26 cellular contexts compared by ENCODE assay signal in the genomic region with DNA sequence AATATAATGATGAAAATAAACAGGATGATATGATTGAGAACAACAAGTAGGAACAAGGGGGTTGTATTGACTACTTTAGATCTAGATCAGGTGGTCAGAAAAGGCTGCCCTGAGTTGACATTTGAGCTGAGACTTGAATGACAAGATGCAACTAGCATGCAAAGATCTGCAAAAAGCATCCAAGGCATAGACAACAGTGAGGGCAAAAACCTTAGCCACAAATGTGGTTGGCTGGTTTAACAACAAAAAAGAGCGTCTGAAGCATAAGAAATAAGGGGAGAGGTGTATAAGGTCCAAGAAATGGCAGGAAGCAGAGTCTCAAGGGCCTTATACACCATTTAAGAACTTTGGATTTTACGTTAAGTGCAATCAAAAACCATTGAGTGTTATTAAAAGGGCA. TPM values are rescaled to one million over a fixed set of nuclear protein-coding genes. Genes with fewer than 3 reads are reported as not detected.
DNase-seq lines count a peak whose midpoint lies in the region; ATAC-seq and TF ChIP-seq lines count a peak whose summit lies in the region.
"Had no signal": no experiment of that assay in that cellular context is flagged by ENCODE, and none has a peak within 500 bp of the region (broad histone marks: within the 10 kb centered on the region; RNA-seq: fewer than 3 reads in every experiment).

No MANE protein-coding gene starts in this region.

- H3K9me3 ChIP-seq in aorta (ENCODE audit: control insufficient read depth, low read length) = no peaks in the 10 kb centered on the region
- H3K9me3 ChIP-seq: BE2C, breast epithelium, left ventricle myocardium inferior, neutrophil, psoas muscle, upper lobe of left lung had no signal

- DNase-seq in T-helper 1 cell (no peak), HFFc6 (no peak), nephron progenitor cell (no peak), aorta (no peak), putamen (ENCODE audit: low spot score) (no peak)
- no peak for DNase-seq in activated naive CD8-positive, alpha-beta T cell treated with anti-CD3 and anti-CD28 coated beads for 36 hours
- DNase-seq: 8988T; activated CD4-positive, alpha-beta T cell treated with anti-CD3 and anti-CD28 coated beads, Interleukin-2, amount 50 U/mL, for 48 hours; activated T-cell treated with anti-CD3 and anti-CD28 coated beads, Interleukin-2, amount 50 U/mL, for 72 hours; BE2C; cortex of kidney; GF-D8; left ventricle myocardium inferior; NCI-H1048; NCI-H187 treated with DMSO at 0.1 percent for 48 hours; NCI-H748 treated with DMSO at 0.1 percent for 48 hours; OCI-M1; psoas muscle; Right ventricle myocardium superior; stimulated activated CD4-positive, alpha-beta T cell treated with anti-CD3 and anti-CD28 coated beads, Interleukin-4, amount 100 ng/mL, for 1 hour; upper lobe of left lung had no signal

- peaks cover 20% of the 10 kb centered on the region for H3K4me1 Mint-ChIP-seq in T-helper 1 cell treated with Interleukin-12 subunit alpha and Interleukin-12 subunit beta and Interleukin-4 antibody, amounts not matched to agents 30 μg/mL and 1 μg/mL, for 36 hours (ENCODE audit: low read depth)
- H3K4me1 Mint-ChIP-seq in HFFc6 (ENCODE audit: low read depth) = peaks cover 6% of the 10 kb centered on the region
- peaks cover 19% of the 10 kb centered on the region for H3K4me1 Mint-ChIP-seq in activated naive CD8-positive, alpha-beta T cell treated with anti-CD3 and anti-CD28 coated beads for 36 hours
- peaks cover 10% of the 10 kb centered on the region for H3K4me1 Mint-ChIP-seq in nephron progenitor cell

- TF ChIP-seq CTCF in HFFc6 (IDR thresholded peaks at IDR 0.05) (no peak), nephron progenitor cell (IDR thresholded peaks at IDR 0.05) (no peak)

- no peak overlapping the region for H3K27ac ChIP-seq in aorta (ENCODE audit: low read depth in 1 of 2, low read length in 2 of 2)
- H3K27ac ChIP-seq: breast epithelium, left ventricle myocardium inferior, neutrophil, psoas muscle, upper lobe of left lung, VCaP had no signal

- no peak overlapping the region for H3K4me3 ChIP-seq in aorta (ENCODE audit: low read length in 2 of 2)
- H3K4me3 ChIP-seq: breast epithelium, left ventricle myocardium inferior, psoas muscle, upper lobe of left lung had no signal

- H3K9me3 Mint-ChIP-seq in T-helper 1 cell treated with Interleukin-12 subunit alpha and Interleukin-12 subunit beta and Interleukin-4 antibody, amounts not matched to agents 30 μg/mL and 1 μg/mL, for 36 hours = peaks cover 3% of the 10 kb centered on the region
- no peaks in the 10 kb centered on the region for H3K9me3 Mint-ChIP-seq in HFFc6
- H3K9me3 Mint-ChIP-seq in activated naive CD8-positive, alpha-beta T cell treated with anti-CD3 and anti-CD28 coated beads for 36 hours = peaks cover 3% of the 10 kb centered on the region
- H3K9me3 Mint-ChIP-seq in nephron progenitor cell = peaks cover 42% of the 10 kb centered on the region
- H3K9me3 Mint-ChIP-seq: activated T-cell treated with anti-CD3 and anti-CD28 coated beads, Interleukin-2, amount 50 U/mL, for 72 hours had no signal

- no peaks in the 10 kb centered on the region for H3K27me3 Mint-ChIP-seq in T-helper 1 cell treated with Interleukin-12 subunit alpha and Interleukin-12 subunit beta and Interleukin-4 antibody, amounts not matched to agents 30 μg/mL and 1 μg/mL, for 36 hours (ENCODE audit: low read depth)
- no peaks in the 10 kb centered on the region; the same call in 1 of the 2 replicates for H3K27me3 Mint-ChIP-seq in HFFc6 (ENCODE audit: insufficient read depth)
- H3K27me3 Mint-ChIP-seq in activated naive CD8-positive, alpha-beta T cell treated with anti-CD3 and anti-CD28 coated beads for 36 hours = no peaks in the 10 kb centered on the region
- H3K27me3 Mint-ChIP-seq in nephron progenitor cell (ENCODE audit: low read depth, poor library complexity) = no peaks in the 10 kb centered on the region

- H3K27me3 ChIP-seq in aorta (ENCODE audit: control insufficient read depth in 1 of 2, insufficient read depth in 2 of 2, low read length in 1 of 2) = no peaks in the 10 kb centered on the region
- H3K27me3 ChIP-seq: BE2C, breast epithelium, neutrophil, upper lobe of left lung had no signal

- no peaks in the 10 kb centered on the region for H3K36me3 ChIP-seq in aorta (ENCODE audit: control insufficient read depth in 1 of 2, insufficient read depth in 2 of 2, low read length in 1 of 2)
- H3K36me3 ChIP-seq: breast epithelium had no signal

- no peak for ATAC-seq in HG02970 (IDR thresholded peaks at IDR 0.05; ENCODE audit: low FRiP score, unreplicated experiment)
- ATAC-seq in aorta (ENCODE audit: low FRiP score) = no peak
- ATAC-seq: activated T-cell treated with anti-CD3 and anti-CD28 coated beads, Interleukin-2, amount 50 U/mL, for 72 hours; psoas muscle had no signal

- H3K36me3 Mint-ChIP-seq in T-helper 1 cell treated with Interleukin-12 subunit alpha and Interleukin-12 subunit beta and Interleukin-4 antibody, amounts not matched to agents 30 μg/mL and 1 μg/mL, for 36 hours (ENCODE audit: low read depth) = peaks cover 28% of the 10 kb centered on the region
- peaks cover 32% of the 10 kb centered on the region for H3K36me3 Mint-ChIP-seq in HFFc6 (ENCODE audit: low read depth)
- peaks cover 43% of the 10 kb centered on the region for H3K36me3 Mint-ChIP-seq in activated naive CD8-positive, alpha-beta T cell treated with anti-CD3 and anti-CD28 coated beads for 36 hours
- no peaks in the 10 kb centered on the region for H3K36me3 Mint-ChIP-seq in nephron progenitor cell (ENCODE audit: low read depth)

- peak overlapping the region; percentile 9 for H3K4me3 Mint-ChIP-seq in T-helper 1 cell treated with Interleukin-12 subunit alpha and Interleukin-12 subunit beta and Interleukin-4 antibody, amounts not matched to agents 30 μg/mL and 1 μg/mL, for 36 hours
- H3K4me3 Mint-ChIP-seq in HFFc6 (peak overlapping the region; percentile 38), nephron progenitor cell (peak overlapping the region; percentile 48)
- H3K4me3 Mint-ChIP-seq in activated naive CD8-positive, alpha-beta T cell treated with anti-CD3 and anti-CD28 coated beads for 36 hours = peak overlapping the region; percentile 5

- WGBS in aorta, 2 donors = 96 to 97% methylated on average over 2 of the region's 2 CpGs

- H3K27ac Mint-ChIP-seq in T-helper 1 cell treated with Interleukin-12 subunit alpha and Interleukin-12 subunit beta and Interleukin-4 antibody, amounts not matched to agents 30 μg/mL and 1 μg/mL, for 36 hours = peak overlapping the region; percentile 16
- H3K27ac Mint-ChIP-seq in HFFc6 (no peak overlapping the region), nephron progenitor cell (no peak overlapping the region)
- H3K27ac Mint-ChIP-seq in activated naive CD8-positive, alpha-beta T cell treated with anti-CD3 and anti-CD28 coated beads for 36 hours = no peak overlapping the region
- H3K27ac Mint-ChIP-seq: activated T-cell treated with anti-CD3 and anti-CD28 coated beads, Interleukin-2, amount 50 U/mL, for 72 hours had no signal

- intact Hi-C loops in aorta (cut with DNase I) = no loop called here

- H3K4me1 ChIP-seq in aorta (ENCODE audit: control insufficient read depth in 1 of 2, insufficient read depth in 2 of 2, low read length in 2 of 2) = peaks cover 0 to 12% of the 10 kb centered on the region in 2 donors
- H3K4me1 ChIP-seq: BE2C had no signal

RNA-seq across cellular contexts. Expression of a gene that starts 3.2 kb away (rescaled TPM):
- total RNA-seq in HFFc6 (2021; fragmentation: NEBNext Ultra II Directional; extraction: Animal tissue kit (Norgen Biotek cat#: 25700)) = 10 to 100 TPM; 42.0 to 49.6 (median 43.9) TPM
- total RNA-seq in activated naive CD8-positive, alpha-beta T cell treated with anti-CD3 and anti-CD28 coated beads for 36 hours = 10 to 100 TPM; 51.0 to 55.9 TPM
- total RNA-seq in aorta = 10 to 100 TPM; 43.5 to 44.2 TPM
- 1 to 10 TPM; 6.4 to 9.1 TPM for polyA plus RNA-seq in aorta
